ENCODE assay signal across 1 cellular context in the genomic region with DNA sequence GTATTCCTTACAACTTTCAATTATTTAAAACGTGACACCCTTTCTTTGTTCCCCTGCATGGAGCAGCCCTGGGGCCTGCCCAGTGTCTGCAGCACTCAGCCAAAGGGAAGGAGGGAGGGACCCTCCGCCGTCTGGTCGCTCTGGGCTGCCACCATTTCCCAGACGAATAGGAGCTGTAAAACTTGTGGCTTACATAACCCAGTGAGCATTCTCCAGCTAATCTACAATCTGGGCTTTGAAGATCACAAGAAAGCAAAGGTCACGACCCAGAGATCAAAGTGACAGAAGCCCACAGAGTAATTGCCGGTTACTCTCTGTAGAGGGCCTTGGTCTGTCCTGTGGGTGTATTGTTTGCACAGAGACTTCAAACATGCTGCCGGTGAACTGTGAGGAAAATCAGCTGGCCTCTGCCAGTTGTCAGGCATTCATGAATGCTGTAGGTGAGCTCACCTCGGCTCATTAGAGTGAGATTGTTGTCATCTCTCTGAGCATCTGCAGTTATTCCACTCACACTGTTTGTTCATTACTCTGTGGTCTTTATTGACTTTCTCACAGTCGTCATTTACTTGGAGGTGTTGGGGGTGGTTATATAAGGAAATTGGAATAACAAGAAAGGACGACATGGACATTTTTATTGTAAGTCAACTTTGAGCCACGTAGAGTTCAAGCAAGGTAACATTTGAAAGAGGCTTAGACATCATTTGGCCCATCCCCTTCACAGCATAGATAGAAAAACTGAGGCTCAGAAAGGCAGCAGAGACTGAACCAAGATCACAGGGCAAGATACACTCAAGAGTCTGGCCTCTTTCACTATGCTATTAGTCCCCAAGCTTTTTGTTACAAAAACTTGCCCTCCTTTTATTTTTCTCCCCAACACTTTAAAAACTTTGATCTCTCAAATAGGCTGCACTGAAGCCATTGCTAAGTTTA.
TF ChIP-seq lines count a peak whose summit lies in the region.

No MANE protein-coding gene starts in this region.

TF ChIP-seq in HepG2, 621 proteins besides CTCF, POLR2A, EP300 and RAD21 (continued from another document and continues in another):
- TF ChIP-seq, protein P1, sequence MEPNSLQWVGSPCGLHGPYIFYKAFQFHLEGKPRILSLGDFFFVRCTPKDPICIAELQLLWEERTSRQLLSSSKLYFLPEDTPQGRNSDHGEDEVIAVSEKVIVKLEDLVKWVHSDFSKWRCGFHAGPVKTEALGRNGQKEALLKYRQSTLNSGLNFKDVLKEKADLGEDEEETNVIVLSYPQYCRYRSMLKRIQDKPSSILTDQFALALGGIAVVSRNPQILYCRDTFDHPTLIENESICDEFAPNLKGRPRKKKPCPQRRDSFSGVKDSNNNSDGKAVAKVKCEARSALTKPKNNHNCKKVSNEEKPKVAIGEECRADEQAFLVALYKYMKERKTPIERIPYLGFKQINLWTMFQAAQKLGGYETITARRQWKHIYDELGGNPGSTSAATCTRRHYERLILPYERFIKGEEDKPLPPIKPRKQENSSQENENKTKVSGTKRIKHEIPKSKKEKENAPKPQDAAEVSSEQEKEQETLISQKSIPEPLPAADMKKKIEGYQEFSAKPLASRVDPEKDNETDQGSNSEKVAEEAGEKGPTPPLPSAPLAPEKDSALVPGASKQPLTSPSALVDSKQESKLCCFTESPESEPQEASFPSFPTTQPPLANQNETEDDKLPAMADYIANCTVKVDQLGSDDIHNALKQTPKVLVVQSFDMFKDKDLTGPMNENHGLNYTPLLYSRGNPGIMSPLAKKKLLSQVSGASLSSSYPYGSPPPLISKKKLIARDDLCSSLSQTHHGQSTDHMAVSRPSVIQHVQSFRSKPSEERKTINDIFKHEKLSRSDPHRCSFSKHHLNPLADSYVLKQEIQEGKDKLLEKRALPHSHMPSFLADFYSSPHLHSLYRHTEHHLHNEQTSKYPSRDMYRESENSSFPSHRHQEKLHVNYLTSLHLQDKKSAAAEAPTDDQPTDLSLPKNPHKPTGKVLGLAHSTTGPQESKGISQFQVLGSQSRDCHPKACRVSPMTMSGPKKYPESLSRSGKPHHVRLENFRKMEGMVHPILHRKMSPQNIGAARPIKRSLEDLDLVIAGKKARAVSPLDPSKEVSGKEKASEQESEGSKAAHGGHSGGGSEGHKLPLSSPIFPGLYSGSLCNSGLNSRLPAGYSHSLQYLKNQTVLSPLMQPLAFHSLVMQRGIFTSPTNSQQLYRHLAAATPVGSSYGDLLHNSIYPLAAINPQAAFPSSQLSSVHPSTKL (CRISPR knock-in tag; IDR thresholded peaks at IDR 0.05) = peak; percentile 98
- peak; percentile 100 for TF ChIP-seq RARA (CRISPR knock-in tag; IDR thresholded peaks at IDR 0.05)
- TF ChIP-seq RBFOX2 (IDR thresholded peaks at IDR 0.05; ENCODE audit: low read depth, low read length) = 0 out of 2 replicates have a peak, but pooled peaks have one; percentile 26
- TF ChIP-seq NFKB2 (CRISPR knock-in tag; IDR thresholded peaks at IDR 0.05; ENCODE audit: borderline replicate concordance) = no peak
- TF ChIP-seq, protein P2, sequence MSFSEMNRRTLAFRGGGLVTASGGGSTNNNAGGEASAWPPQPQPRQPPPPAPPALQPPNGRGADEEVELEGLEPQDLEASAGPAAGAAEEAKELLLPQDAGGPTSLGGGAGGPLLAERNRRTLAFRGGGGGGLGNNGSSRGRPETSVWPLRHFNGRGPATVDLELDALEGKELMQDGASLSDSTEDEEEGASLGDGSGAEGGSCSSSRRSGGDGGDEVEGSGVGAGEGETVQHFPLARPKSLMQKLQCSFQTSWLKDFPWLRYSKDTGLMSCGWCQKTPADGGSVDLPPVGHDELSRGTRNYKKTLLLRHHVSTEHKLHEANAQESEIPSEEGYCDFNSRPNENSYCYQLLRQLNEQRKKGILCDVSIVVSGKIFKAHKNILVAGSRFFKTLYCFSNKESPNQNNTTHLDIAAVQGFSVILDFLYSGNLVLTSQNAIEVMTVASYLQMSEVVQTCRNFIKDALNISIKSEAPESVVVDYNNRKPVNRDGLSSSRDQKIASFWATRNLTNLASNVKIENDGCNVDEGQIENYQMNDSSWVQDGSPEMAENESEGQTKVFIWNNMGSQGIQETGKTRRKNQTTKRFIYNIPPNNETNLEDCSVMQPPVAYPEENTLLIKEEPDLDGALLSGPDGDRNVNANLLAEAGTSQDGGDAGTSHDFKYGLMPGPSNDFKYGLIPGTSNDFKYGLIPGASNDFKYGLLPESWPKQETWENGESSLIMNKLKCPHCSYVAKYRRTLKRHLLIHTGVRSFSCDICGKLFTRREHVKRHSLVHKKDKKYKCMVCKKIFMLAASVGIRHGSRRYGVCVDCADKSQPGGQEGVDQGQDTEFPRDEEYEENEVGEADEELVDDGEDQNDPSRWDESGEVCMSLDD (CRISPR knock-in tag; IDR thresholded peaks at IDR 0.05; ENCODE audit: borderline replicate concordance) = no peak; the same call in 1 of the 2 replicates
- no peak for TF ChIP-seq HNRNPUL1 (IDR thresholded peaks at IDR 0.05; ENCODE audit: low read depth, low read length)
- TF ChIP-seq STAT5B (CRISPR knock-in tag; IDR thresholded peaks at IDR 0.05) = peak; percentile 71
- peak; percentile 88; the same call in 1 of the 2 replicates for TF ChIP-seq ZNF136 (CRISPR knock-in tag; IDR thresholded peaks at IDR 0.05; ENCODE audit: low read depth)
- TF ChIP-seq ZBTB38 (CRISPR knock-in tag; IDR thresholded peaks at IDR 0.05) = peak; percentile 74
- TF ChIP-seq YEATS4 (CRISPR knock-in tag; IDR thresholded peaks at IDR 0.05; ENCODE audit: borderline replicate concordance) = peak; percentile 77; the same call in 1 of the 2 replicates
- TF ChIP-seq SMC3 (IDR thresholded peaks at IDR 0.05; ENCODE audit: low read length) = 0 out of 2 replicates have a peak, but pooled peaks have one; percentile 36
- peak; percentile 91 for TF ChIP-seq KDM6A (CRISPR knock-in tag; IDR thresholded peaks at IDR 0.05; ENCODE audit: low read depth)
- TF ChIP-seq KDM4B (CRISPR knock-in tag; IDR thresholded peaks at IDR 0.05) = peak; percentile 71; the same call in 1 of the 2 replicates
- TF ChIP-seq ZNF619 (CRISPR knock-in tag; IDR thresholded peaks at IDR 0.05) = no peak
- TF ChIP-seq CHD2 (IDR thresholded peaks at IDR 0.05; ENCODE audit: low read depth, low read length) = 0 out of 2 replicates have a peak, but pooled peaks have one; percentile 28
- peak; percentile 90 for TF ChIP-seq REPIN1 (CRISPR knock-in tag; IDR thresholded peaks at IDR 0.05; ENCODE audit: borderline replicate concordance, low read depth)
- peak; percentile 63 for TF ChIP-seq SIN3A (IDR thresholded peaks at IDR 0.05; ENCODE audit: borderline replicate concordance, low read depth, low read length)
- TF ChIP-seq, protein P3, sequence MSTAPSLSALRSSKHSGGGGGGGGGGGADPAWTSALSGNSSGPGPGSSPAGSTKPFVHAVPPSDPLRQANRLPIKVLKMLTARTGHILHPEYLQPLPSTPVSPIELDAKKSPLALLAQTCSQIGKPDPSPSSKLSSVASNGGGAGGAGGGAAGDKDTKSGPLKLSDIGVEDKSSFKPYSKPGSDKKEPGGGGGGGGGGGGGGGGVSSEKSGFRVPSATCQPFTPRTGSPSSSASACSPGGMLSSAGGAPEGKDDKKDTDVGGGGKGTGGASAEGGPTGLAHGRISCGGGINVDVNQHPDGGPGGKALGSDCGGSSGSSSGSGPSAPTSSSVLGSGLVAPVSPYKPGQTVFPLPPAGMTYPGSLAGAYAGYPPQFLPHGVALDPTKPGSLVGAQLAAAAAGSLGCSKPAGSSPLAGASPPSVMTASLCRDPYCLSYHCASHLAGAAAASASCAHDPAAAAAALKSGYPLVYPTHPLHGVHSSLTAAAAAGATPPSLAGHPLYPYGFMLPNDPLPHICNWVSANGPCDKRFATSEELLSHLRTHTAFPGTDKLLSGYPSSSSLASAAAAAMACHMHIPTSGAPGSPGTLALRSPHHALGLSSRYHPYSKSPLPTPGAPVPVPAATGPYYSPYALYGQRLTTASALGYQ (CRISPR knock-in tag; IDR thresholded peaks at IDR 0.05) = peak; percentile 99
- TF ChIP-seq, protein P4, sequence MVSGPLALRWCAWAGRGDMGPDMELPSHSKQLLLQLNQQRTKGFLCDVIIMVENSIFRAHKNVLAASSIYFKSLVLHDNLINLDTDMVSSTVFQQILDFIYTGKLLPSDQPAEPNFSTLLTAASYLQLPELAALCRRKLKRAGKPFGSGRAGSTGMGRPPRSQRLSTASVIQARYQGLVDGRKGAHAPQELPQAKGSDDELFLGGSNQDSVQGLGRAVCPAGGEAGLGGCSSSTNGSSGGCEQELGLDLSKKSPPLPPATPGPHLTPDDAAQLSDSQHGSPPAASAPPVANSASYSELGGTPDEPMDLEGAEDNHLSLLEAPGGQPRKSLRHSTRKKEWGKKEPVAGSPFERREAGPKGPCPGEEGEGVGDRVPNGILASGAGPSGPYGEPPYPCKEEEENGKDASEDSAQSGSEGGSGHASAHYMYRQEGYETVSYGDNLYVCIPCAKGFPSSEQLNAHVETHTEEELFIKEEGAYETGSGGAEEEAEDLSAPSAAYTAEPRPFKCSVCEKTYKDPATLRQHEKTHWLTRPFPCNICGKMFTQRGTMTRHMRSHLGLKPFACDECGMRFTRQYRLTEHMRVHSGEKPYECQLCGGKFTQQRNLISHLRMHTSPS (CRISPR knock-in tag; IDR thresholded peaks at IDR 0.05; ENCODE audit: low read depth) = peak; percentile 88
- no peak for TF ChIP-seq ZIK1 (CRISPR knock-in tag; IDR thresholded peaks at IDR 0.05; ENCODE audit: borderline replicate concordance, low read depth)
- TF ChIP-seq, protein P5, sequence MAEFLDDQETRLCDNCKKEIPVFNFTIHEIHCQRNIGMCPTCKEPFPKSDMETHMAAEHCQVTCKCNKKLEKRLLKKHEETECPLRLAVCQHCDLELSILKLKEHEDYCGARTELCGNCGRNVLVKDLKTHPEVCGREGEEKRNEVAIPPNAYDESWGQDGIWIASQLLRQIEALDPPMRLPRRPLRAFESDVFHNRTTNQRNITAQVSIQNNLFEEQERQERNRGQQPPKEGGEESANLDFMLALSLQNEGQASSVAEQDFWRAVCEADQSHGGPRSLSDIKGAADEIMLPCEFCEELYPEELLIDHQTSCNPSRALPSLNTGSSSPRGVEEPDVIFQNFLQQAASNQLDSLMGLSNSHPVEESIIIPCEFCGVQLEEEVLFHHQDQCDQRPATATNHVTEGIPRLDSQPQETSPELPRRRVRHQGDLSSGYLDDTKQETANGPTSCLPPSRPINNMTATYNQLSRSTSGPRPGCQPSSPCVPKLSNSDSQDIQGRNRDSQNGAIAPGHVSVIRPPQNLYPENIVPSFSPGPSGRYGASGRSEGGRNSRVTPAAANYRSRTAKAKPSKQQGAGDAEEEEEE (CRISPR knock-in tag; IDR thresholded peaks at IDR 0.05; ENCODE audit: borderline replicate concordance) = no peak
- TF ChIP-seq ZNF747 (CRISPR knock-in tag; IDR thresholded peaks at IDR 0.05; ENCODE audit: borderline replicate concordance) = peak; percentile 50; the same call in 1 of the 2 replicates
- TF ChIP-seq ZNF234 (CRISPR knock-in tag; conservative IDR thresholded peaks at IDR 0.05) = no peak
- TF ChIP-seq ZNF792 (CRISPR knock-in tag; IDR thresholded peaks at IDR 0.05) = peak; percentile 81; the same call in 1 of the 2 replicates
- TF ChIP-seq, protein P6, sequence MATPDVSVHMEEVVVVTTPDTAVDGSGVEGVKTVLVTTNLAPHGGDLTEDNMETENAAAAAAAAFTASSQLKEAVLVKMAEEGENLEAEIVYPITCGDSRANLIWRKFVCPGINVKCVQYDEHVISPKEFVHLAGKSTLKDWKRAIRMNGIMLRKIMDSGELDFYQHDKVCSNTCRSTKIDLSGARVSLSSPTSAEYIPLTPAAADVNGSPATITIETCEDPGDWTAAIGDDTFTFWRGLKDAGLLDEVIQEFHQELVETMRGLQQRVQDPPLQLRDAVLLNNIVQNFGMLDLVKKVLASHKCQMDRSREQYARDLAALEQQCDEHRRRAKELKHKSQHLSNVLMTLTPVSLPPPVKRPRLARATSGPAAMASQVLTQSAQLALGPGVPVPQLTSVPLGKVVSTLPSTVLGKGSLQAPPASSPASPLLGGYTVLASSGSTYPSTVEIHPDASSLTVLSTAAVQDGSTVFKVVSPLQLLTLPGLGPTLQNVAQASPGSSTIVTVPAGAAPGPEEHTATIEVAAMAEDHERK (CRISPR knock-in tag; IDR thresholded peaks at IDR 0.05; ENCODE audit: low read depth) = 0 out of 2 replicates have a peak, but pooled peaks have one; percentile 30
- peak; percentile 87 for TF ChIP-seq SP5 (CRISPR knock-in tag; IDR thresholded peaks at IDR 0.05; ENCODE audit: borderline replicate concordance, low read depth)
- TF ChIP-seq MYC (CRISPR knock-in tag; IDR thresholded peaks at IDR 0.05; ENCODE audit: borderline replicate concordance) = peak; percentile 47; the same call in 1 of the 2 replicates
- TF ChIP-seq ZNF333 (CRISPR knock-in tag; IDR thresholded peaks at IDR 0.05; ENCODE audit: borderline replicate concordance) = 0 out of 2 replicates have a peak, but pooled peaks have one; percentile 27
- TF ChIP-seq ZNF24 (IDR thresholded peaks at IDR 0.05) = 0 out of 2 replicates have a peak, but pooled peaks have one; percentile 59
- TF ChIP-seq, protein P7, sequence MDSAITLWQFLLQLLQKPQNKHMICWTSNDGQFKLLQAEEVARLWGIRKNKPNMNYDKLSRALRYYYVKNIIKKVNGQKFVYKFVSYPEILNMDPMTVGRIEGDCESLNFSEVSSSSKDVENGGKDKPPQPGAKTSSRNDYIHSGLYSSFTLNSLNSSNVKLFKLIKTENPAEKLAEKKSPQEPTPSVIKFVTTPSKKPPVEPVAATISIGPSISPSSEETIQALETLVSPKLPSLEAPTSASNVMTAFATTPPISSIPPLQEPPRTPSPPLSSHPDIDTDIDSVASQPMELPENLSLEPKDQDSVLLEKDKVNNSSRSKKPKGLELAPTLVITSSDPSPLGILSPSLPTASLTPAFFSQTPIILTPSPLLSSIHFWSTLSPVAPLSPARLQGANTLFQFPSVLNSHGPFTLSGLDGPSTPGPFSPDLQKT (CRISPR knock-in tag; IDR thresholded peaks at IDR 0.05; ENCODE audit: borderline replicate concordance) = no peak
- TF ChIP-seq SIN3B (IDR thresholded peaks at IDR 0.05; ENCODE audit: low read length) = no peak
- TF ChIP-seq, protein P8, sequence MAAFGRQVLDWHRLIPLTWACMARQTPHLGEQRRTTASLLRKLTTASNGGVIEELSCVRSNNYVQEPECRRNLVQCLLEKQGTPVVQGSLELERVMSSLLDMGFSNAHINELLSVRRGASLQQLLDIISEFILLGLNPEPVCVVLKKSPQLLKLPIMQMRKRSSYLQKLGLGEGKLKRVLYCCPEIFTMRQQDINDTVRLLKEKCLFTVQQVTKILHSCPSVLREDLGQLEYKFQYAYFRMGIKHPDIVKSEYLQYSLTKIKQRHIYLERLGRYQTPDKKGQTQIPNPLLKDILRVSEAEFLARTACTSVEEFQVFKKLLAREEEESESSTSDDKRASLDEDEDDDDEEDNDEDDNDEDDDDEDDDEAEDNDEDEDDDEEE (CRISPR knock-in tag; IDR thresholded peaks at IDR 0.05) = no peak
- no peak for TF ChIP-seq NR1H2 (CRISPR knock-in tag; IDR thresholded peaks at IDR 0.05; ENCODE audit: borderline replicate concordance, low read depth)
- TF ChIP-seq TOPORS (CRISPR knock-in tag; IDR thresholded peaks at IDR 0.05) = 0 out of 2 replicates have a peak, but pooled peaks have one; percentile 76
